In the genomic region with DNA sequence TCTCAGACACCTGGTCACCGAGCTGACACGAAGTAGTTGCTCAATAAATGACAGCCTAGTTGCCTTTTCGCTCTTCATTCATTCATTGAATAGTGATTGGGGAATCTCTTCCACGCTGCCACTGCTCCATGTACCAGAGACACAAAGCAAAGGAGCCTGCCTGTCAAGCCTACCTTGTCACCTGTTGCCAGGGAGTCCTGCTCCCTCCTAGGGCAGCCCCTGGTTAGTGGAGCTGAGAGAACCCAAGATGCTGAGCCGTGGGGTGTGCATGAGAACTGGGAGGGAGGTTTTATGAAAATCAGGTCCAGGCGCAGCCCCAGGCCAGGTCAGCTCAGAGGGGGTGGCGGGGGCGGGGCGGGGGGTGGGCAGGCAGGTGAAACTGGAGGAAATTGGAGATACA, we compare ENCODE assay signal across 12 cellular contexts. TPM values are rescaled to one million over a fixed set of nuclear protein-coding genes. Genes with fewer than 3 reads are reported as not detected.
"Had no signal": no experiment of that assay in that cellular context is flagged by ENCODE, and none has a peak within 500 bp of the region (broad histone marks: within the 10 kb centered on the region; RNA-seq: fewer than 3 reads in every experiment).

No MANE protein-coding gene starts in this region.

RNA-seq across cellular contexts. Expression of gene CRYBB2, which starts 18.6 kb away (rescaled TPM):
- total RNA-seq: activated CD4-positive, alpha-beta memory T cell treated with anti-CD3 and anti-CD28 coated beads, Interleukin-2, amount 10 ng/mL, durations not matched to agents 7 days and 5 days; activated CD8-positive, alpha-beta memory T cell treated with anti-CD3 and anti-CD28 coated beads, Interleukin-2, amount 10 ng/mL, durations not matched to agents 7 days and 5 days; activated CD8-positive, alpha-beta T cell treated with anti-CD3 and anti-CD28 coated beads, Interleukin-2, amount 10 ng/mL, durations not matched to agents 7 days and 5 days; activated naive CD8-positive, alpha-beta T cell treated with anti-CD3 and anti-CD28 coated beads, Interleukin-2, amount 10 ng/mL, durations not matched to agents 7 days and 5 days; activated T-helper 2 cell treated with anti-CD3 and anti-CD28 coated beads, Interferon-gamma antibody, Interleukin-2, Interleukin-4, amounts not matched to agents 10 μg/mL and 5 μg/mL and 100 μg/mL, durations not matched to agents 14 hours and 24 hours and 36 hours; ascending aorta; bronchial epithelial cell; cardiac muscle cell; chondrocyte; T-helper 1 cell treated with Interleukin-12 subunit alpha and Interleukin-12 subunit beta and Interleukin-4 antibody, amounts not matched to agents 30 ng/mL and 1 ng/mL, for 36 hours; T-helper 17 cell; T-helper 2 cell treated with Interferon-gamma antibody and Interleukin-4, amounts not matched to agents 100 ng/mL and 5 ng/mL, for 36 hours had no signal
- polyA plus RNA-seq: cardiac muscle cell had no signal

RNA-seq across cellular contexts. Expression of gene CRYBB3, which starts 38.4 kb away (rescaled TPM):
- total RNA-seq: activated CD8-positive, alpha-beta T cell treated with anti-CD3 and anti-CD28 coated beads, Interleukin-2, amount 10 ng/mL, durations not matched to agents 7 days and 5 days; ascending aorta; bronchial epithelial cell; cardiac muscle cell; chondrocyte; T-helper 1 cell treated with Interleukin-12 subunit alpha and Interleukin-12 subunit beta and Interleukin-4 antibody, amounts not matched to agents 30 ng/mL and 1 ng/mL, for 36 hours; T-helper 17 cell had no signal
